ENCODE assay signal across 19 cellular contexts in genomic region chr22:39985383-39986045, GRCh38. TPM values are rescaled to one million over a fixed set of nuclear protein-coding genes. Genes with fewer than 3 reads are reported as not detected.
DNase-seq lines count a peak whose midpoint lies in the region; ATAC-seq and TF ChIP-seq lines count a peak whose summit lies in the region.
"Had no signal": no experiment of that assay in that cellular context is flagged by ENCODE, and none has a peak within 500 bp of the region (broad histone marks: within the 10 kb centered on the region; RNA-seq: fewer than 3 reads in every experiment).

No MANE protein-coding gene starts in this region.

- no peak for TF ChIP-seq CTCF in transverse colon (IDR thresholded peaks at IDR 0.05)

- H4K91ac ChIP-seq in mesenchymal stem cell (ENCODE audit: low read length), result peak overlapping the region; percentile 66

- no peak overlapping the region for H2BK5ac ChIP-seq in mesenchymal stem cell (ENCODE audit: low read depth, low read length, poor library complexity, severe bottlenecking)

- H3K9me3 ChIP-seq in mesenchymal stem cell (ENCODE audit: control insufficient read depth, low read length), result no peaks in the 10 kb centered on the region
- H3K9me3 ChIP-seq in transverse colon, result no peaks in the 10 kb centered on the region
- H3K9me3 ChIP-seq: A549, body of pancreas had no signal

- peaks cover 15% of the 10 kb centered on the region for H3K4me1 Mint-ChIP-seq in activated T-cell treated with anti-CD3 and anti-CD28 coated beads, Interleukin-2, amount 50 U/mL, for 24 hours (ENCODE audit: low read depth)
- H3K4me1 Mint-ChIP-seq in activated naive CD8-positive, alpha-beta T cell treated with anti-CD3 and anti-CD28 coated beads for 36 hours, result peaks cover 23% of the 10 kb centered on the region
- H3K4me1 Mint-ChIP-seq: mesothelial cell of epicardium had no signal

- H3K4me3 ChIP-seq in mesenchymal stem cell (ENCODE audit: insufficient read depth in 1 of 2, low read depth in 1 of 2, low read length in 2 of 2) (no peak overlapping the region), transverse colon (no peak overlapping the region)
- H3K4me3 ChIP-seq: A549, body of pancreas, GM23248 had no signal

- H3K36me3 ChIP-seq in mesenchymal stem cell (ENCODE audit: control insufficient read depth in 1 of 2, insufficient read depth in 2 of 2, low read depth in 1 of 2, low read length in 2 of 2) (no peaks in the 10 kb centered on the region), transverse colon (no peaks in the 10 kb centered on the region)

- H3K79me1 ChIP-seq in mesenchymal stem cell (replicated peaks; ENCODE audit: low read length, poor library complexity, severe bottlenecking), result no peaks in the 10 kb centered on the region

- 87% methylated on average over 7 of the region's 7 CpGs for WGBS in mesenchymal stem cell
- WGBS in transverse colon (ENCODE audit: low coverage in 1 of 2), 2 donors, result 43% methylated on average over 7 of the region's 7 CpGs; no CpG with 5 or more reads in 1 of the 2 donors

- peak; percentile 37 for DNase-seq in activated T-cell treated with anti-CD3 and anti-CD28 coated beads, Interleukin-2, amount 50 U/mL, for 24 hours
- DNase-seq in activated T-cell treated with anti-CD3 and anti-CD28 coated beads, Interleukin-2, amount 50 U/mL, for 1 hour, result no peak
- DNase-seq in activated naive CD8-positive, alpha-beta T cell treated with anti-CD3 and anti-CD28 coated beads for 36 hours, result peak; percentile 58
- DNase-seq in mesenchymal stem cell (no peak), transverse colon (peak; percentile 42), AML-193 (lab: John Stamatoyannopoulos, UW) (no peak)
- DNase-seq: body of pancreas; COR-L47; effector CD8-positive, alpha-beta T cell; foreskin melanocyte; GDM1; GM23248; NCI-H69; RPMI8226; T-helper 1 cell had no signal

- H3K4me2 ChIP-seq in mesenchymal stem cell (ENCODE audit: low read length, poor library complexity, severe bottlenecking), result no peak overlapping the region
- H3K4me2 ChIP-seq: A549 had no signal

- peak overlapping the region in 1 of 2 experiments; percentile 64 for H3K23ac ChIP-seq in mesenchymal stem cell (ENCODE audit: low read length in 2 of 2)

- TF ChIP-seq POLR2A in transverse colon (IDR thresholded peaks at IDR 0.05), result no peak

- no peak overlapping the region for H4K8ac ChIP-seq in mesenchymal stem cell (ENCODE audit: low read length)

- no peak overlapping the region for H2BK12ac ChIP-seq in mesenchymal stem cell (ENCODE audit: low read length in 2 of 2)

- H3K18ac ChIP-seq in mesenchymal stem cell (ENCODE audit: low read depth in 1 of 2, low read length in 2 of 2), result no peak overlapping the region

- H3K4me3 Mint-ChIP-seq in activated T-cell treated with anti-CD3 and anti-CD28 coated beads, Interleukin-2, amount 50 U/mL, for 24 hours, result no peak overlapping the region
- peak overlapping the region; percentile 8 for H3K4me3 Mint-ChIP-seq in activated naive CD8-positive, alpha-beta T cell treated with anti-CD3 and anti-CD28 coated beads for 36 hours
- H3K4me3 Mint-ChIP-seq: mesothelial cell of epicardium had no signal

- no peak overlapping the region for H3K4ac ChIP-seq in mesenchymal stem cell (ENCODE audit: low read depth in 1 of 2, low read length in 2 of 2)

- TF ChIP-seq EP300 in transverse colon (IDR thresholded peaks at IDR 0.05; ENCODE audit: low read depth), result no peak

- no peak overlapping the region for H2AK5ac ChIP-seq in mesenchymal stem cell (ENCODE audit: low read length, severe bottlenecking)

- H3K27ac Mint-ChIP-seq in activated T-cell treated with anti-CD3 and anti-CD28 coated beads, Interleukin-2, amount 50 U/mL, for 24 hours, result peak overlapping the region; percentile 26
- peak overlapping the region; percentile 28 for H3K27ac Mint-ChIP-seq in activated naive CD8-positive, alpha-beta T cell treated with anti-CD3 and anti-CD28 coated beads for 36 hours
- H3K27ac Mint-ChIP-seq: mesothelial cell of epicardium had no signal

- no peaks in the 10 kb centered on the region for H3K9me3 Mint-ChIP-seq in activated T-cell treated with anti-CD3 and anti-CD28 coated beads, Interleukin-2, amount 50 U/mL, for 24 hours
- no peaks in the 10 kb centered on the region for H3K9me3 Mint-ChIP-seq in activated naive CD8-positive, alpha-beta T cell treated with anti-CD3 and anti-CD28 coated beads for 36 hours
- H3K9me3 Mint-ChIP-seq: mesothelial cell of epicardium had no signal

- intact Hi-C loops in transverse colon (cut with DNase I; ENCODE audit: low total_unique reads), result no loop called here

- no peak overlapping the region for H2AFZ ChIP-seq in mesenchymal stem cell (ENCODE audit: low read depth, low read length)
- H2AFZ ChIP-seq: GM23248 had no signal

- H3K36me3 Mint-ChIP-seq in activated T-cell treated with anti-CD3 and anti-CD28 coated beads, Interleukin-2, amount 50 U/mL, for 24 hours (ENCODE audit: low read depth), result no peaks in the 10 kb centered on the region
- H3K36me3 Mint-ChIP-seq in activated naive CD8-positive, alpha-beta T cell treated with anti-CD3 and anti-CD28 coated beads for 36 hours, result no peaks in the 10 kb centered on the region
- H3K36me3 Mint-ChIP-seq: mesothelial cell of epicardium had no signal

- in situ Hi-C loops in transverse colon (cut with MboI; ENCODE audit: low pct_ligation_motif_present in 1 of 4, low pct_unique_long_range_greater_than_20kb in 1 of 4, low sequenced_read_pairs in 3 of 4), result no loop called here

- H2BK15ac ChIP-seq in mesenchymal stem cell (ENCODE audit: low read depth, poor library complexity, severe bottlenecking), result no peak overlapping the region

- no peak overlapping the region for H3K27ac ChIP-seq in mesenchymal stem cell (ENCODE audit: low read length, poor library complexity, severe bottlenecking)
- H3K27ac ChIP-seq in transverse colon, result no peak overlapping the region
- H3K27ac ChIP-seq: A549, body of pancreas, GM23248 had no signal

- ATAC-seq in GM21576 (IDR thresholded peaks at IDR 0.05; ENCODE audit: unreplicated experiment), result no peak
- ATAC-seq in HG02938 (IDR thresholded peaks at IDR 0.05; ENCODE audit: unreplicated experiment), result no peak
- ATAC-seq: A549, body of pancreas had no signal

- no peak overlapping the region for H3K9ac ChIP-seq in mesenchymal stem cell (ENCODE audit: low read length)
- H3K9ac ChIP-seq: GM23248 had no signal

- peaks cover 3% of the 10 kb centered on the region for H3K27me3 Mint-ChIP-seq in activated T-cell treated with anti-CD3 and anti-CD28 coated beads, Interleukin-2, amount 50 U/mL, for 24 hours
- H3K27me3 Mint-ChIP-seq in activated naive CD8-positive, alpha-beta T cell treated with anti-CD3 and anti-CD28 coated beads for 36 hours, result no peaks in the 10 kb centered on the region

- H2BK120ac ChIP-seq in mesenchymal stem cell (ENCODE audit: low read depth, low read length), result no peak overlapping the region

- H3K27me3 ChIP-seq in mesenchymal stem cell (ENCODE audit: control insufficient read depth in 1 of 2, insufficient read depth in 1 of 2, low read length in 2 of 2) (peaks cover 28 to 42% of the 10 kb centered on the region in 2 experiments), transverse colon (no peaks in the 10 kb centered on the region)
- H3K27me3 ChIP-seq: body of pancreas had no signal

- H3K14ac ChIP-seq in mesenchymal stem cell (ENCODE audit: low read length in 2 of 2), result no peak overlapping the region

- peaks cover 3% of the 10 kb centered on the region for H3K4me1 ChIP-seq in mesenchymal stem cell (ENCODE audit: control insufficient read depth, insufficient read depth, low read depth, low read length)
- peaks cover 0 to 8% (median 2%) of the 10 kb centered on the region in 4 donors for H3K4me1 ChIP-seq in transverse colon
- H3K4me1 ChIP-seq: A549 had no signal

RNA-seq across cellular contexts. Expression of gene FAM83F, which starts 9.2 kb away (rescaled TPM):
- 1 to 10 TPM; 3.4 to 3.6 TPM for total RNA-seq in activated naive CD8-positive, alpha-beta T cell treated with anti-CD3 and anti-CD28 coated beads for 36 hours
- polyA plus RNA-seq in mesenchymal stem cell (2013, experiment 1 of 2), result 0.06 TPM
- polyA plus RNA-seq in mesenchymal stem cell (2013, experiment 2 of 2), result 0.05 TPM
- total RNA-seq in transverse colon, result 10 to 100 TPM; 18.7 to 36.3 (median 25.4) TPM
- total RNA-seq: GM23248 had no signal
- polyA plus RNA-seq: A549, GM23248 had no signal

RNA-seq across cellular contexts. Expression of gene TMA7B, which starts 25.3 kb away (rescaled TPM):
- 1 to 10 TPM; 1.0 to 1.3 TPM for total RNA-seq in activated naive CD8-positive, alpha-beta T cell treated with anti-CD3 and anti-CD28 coated beads for 36 hours
- polyA plus RNA-seq in mesenchymal stem cell (2013, experiment 1 of 2), result not detected
- not detected for polyA plus RNA-seq in mesenchymal stem cell (2013, experiment 2 of 2)
- under 1 TPM in 1 of 4 donors, not detected in 3; 0.80 TPM for total RNA-seq in transverse colon
- total RNA-seq: body of pancreas, GM23248, mesothelial cell of epicardium had no signal
- polyA plus RNA-seq: A549, GM23248 had no signal

Comparison
In these comparisons a context has a peak if more than half of its experiments do, and no peak if none do; other contexts are left out.
1. DNase-seq: peak in activated T-cell treated with anti-CD3 and anti-CD28 coated beads, Interleukin-2, amount 50 U/mL, for 24 hours (single experiment), activated naive CD8-positive, alpha-beta T cell treated with anti-CD3 and anti-CD28 coated beads for 36 hours (single experiment) and transverse colon (single experiment); none in activated T-cell treated with anti-CD3 and anti-CD28 coated beads, Interleukin-2, amount 50 U/mL, for 1 hour (single experiment), mesenchymal stem cell (single experiment) and AML-193 (0 of 2).
2. RNA of gene FAM83F, which starts 9.2 kb away (total RNA-seq): 18.7 to 36.3 TPM in transverse colon; 3.4 to 3.6 TPM in activated naive CD8-positive, alpha-beta T cell treated with anti-CD3 and anti-CD28 coated beads for 36 hours; every median in the first group is over 4 times any median in the second.